ENCODE assay signal across 9 cellular contexts in the genomic region with DNA sequence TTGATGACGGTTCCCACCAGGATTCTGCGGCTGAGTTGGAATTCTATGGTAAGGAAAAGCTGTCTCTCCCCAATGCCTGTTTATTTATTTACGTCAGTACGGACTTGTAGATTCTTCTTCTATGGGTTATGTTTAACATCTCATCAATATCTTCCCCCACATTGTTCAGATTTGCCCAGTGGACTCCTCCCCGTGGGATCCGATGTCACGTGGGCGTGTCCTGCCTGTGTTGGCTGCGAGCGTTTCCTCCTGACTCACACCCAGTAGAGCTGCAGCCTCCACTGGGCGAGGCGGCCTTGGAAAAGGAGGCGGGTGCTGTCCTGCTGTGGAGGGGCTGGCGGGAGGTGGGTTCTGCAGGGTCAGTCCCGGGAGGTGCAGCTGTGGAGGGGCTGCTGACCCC. TPM values are rescaled to one million over a fixed set of nuclear protein-coding genes. Genes with fewer than 3 reads are reported as not detected.
DNase-seq lines count a peak whose midpoint lies in the region; ATAC-seq and TF ChIP-seq lines count a peak whose summit lies in the region.
"Had no signal": no experiment of that assay in that cellular context is flagged by ENCODE, and none has a peak within 500 bp of the region (broad histone marks: within the 10 kb centered on the region; RNA-seq: fewer than 3 reads in every experiment).

No MANE protein-coding gene starts in this region.

- H3K9me3 ChIP-seq in Peyer's patch (peaks cover 0 to 5% (median 0%) of the 10 kb centered on the region in 4 donors), osteoblast (ENCODE audit: low read depth, low read length) (no peaks in the 10 kb centered on the region)

- TF ChIP-seq CTCF in Peyer's patch (IDR thresholded peaks at IDR 0.05) (no peak), osteoblast (IDR thresholded peaks at IDR 0.05; ENCODE audit: extremely low read depth, low read depth, low read length) (no peak)

- H3K4me3 ChIP-seq in Peyer's patch (no peak overlapping the region), osteoblast (ENCODE audit: insufficient read depth, low read length) (no peak overlapping the region)

- no peaks in the 10 kb centered on the region for H3K4me1 ChIP-seq in Peyer's patch
- H3K4me1 ChIP-seq in osteoblast (ENCODE audit: insufficient read depth, low read length): peaks cover 4% of the 10 kb centered on the region

- H3K4me2 ChIP-seq in osteoblast (ENCODE audit: insufficient read depth, low read length): no peak overlapping the region

- no peak for TF ChIP-seq POLR2A in Peyer's patch (IDR thresholded peaks at IDR 0.05)

- H3K79me2 ChIP-seq in osteoblast (ENCODE audit: insufficient read depth, low read length): no peaks in the 10 kb centered on the region

- H3K27ac ChIP-seq in Peyer's patch (no peak overlapping the region), osteoblast (ENCODE audit: low read depth, low read length) (no peak overlapping the region)

- no peak for ATAC-seq in HG02970 (IDR thresholded peaks at IDR 0.05; ENCODE audit: low FRiP score, unreplicated experiment)

- H2AFZ ChIP-seq in osteoblast (ENCODE audit: low read length): no peak overlapping the region

- peak; percentile 30 to 54 (median 36) for DNase-seq in NCI-H1417 (lab: John Stamatoyannopoulos, UW)
- DNase-seq in NCI-H1417 treated with DMSO at 0.1 percent for 48 hours (lab: John Stamatoyannopoulos, UW): no peak
- peak in 2 of 3 donors; percentile 64 to 74 for DNase-seq in Peyer's patch
- DNase-seq in fibroblast of peridontal ligament (ENCODE audit: extremely low read depth): peak; percentile 14
- DNase-seq in osteoblast (ENCODE audit: insufficient read length, low spot score, missing footprints): peak; percentile 98
- DNase-seq in cerebellar cortex (ENCODE audit: low spot score): no peak
- DNase-seq in DMS53 treated with DMSO at 0.1 percent for 48 hours (lab: John Stamatoyannopoulos, UW; ENCODE audit: unreplicated experiment): no peak
- DNase-seq: NK-92 treated with Interleukin-12 subunit alpha and Interleukin-12 subunit beta, amount 100 ng/mL, for 24 hours had no signal

- H3K27me3 ChIP-seq in Peyer's patch (peaks cover 0 to 4% of the 10 kb centered on the region in 2 donors), osteoblast (ENCODE audit: insufficient read depth, low read length) (peaks cover 5% of the 10 kb centered on the region)

- H3K36me3 ChIP-seq in Peyer's patch (no peaks in the 10 kb centered on the region), osteoblast (ENCODE audit: insufficient read depth, low read length) (no peaks in the 10 kb centered on the region)

- no peaks in the 10 kb centered on the region for H4K20me1 ChIP-seq in osteoblast (ENCODE audit: insufficient read depth, low read length)

RNA-seq across cellular contexts. Expression of a gene that starts 46.8 kb away (rescaled TPM):
- total RNA-seq in Peyer's patch (10 to 100 TPM in 3 of 4 donors, 1 to 10 TPM in 1; 6.7 to 42.9 (median 28.5) TPM), osteoblast (under 0.01 TPM in 1 of 2 replicates, not detected in the other)

Comparison
In these comparisons a context has a peak if more than half of its experiments do, and no peak if none do; other contexts are left out.
1. DNase-seq: peak in NCI-H1417 (3 of 3), Peyer's patch (2 of 3), fibroblast of peridontal ligament (single experiment) and osteoblast (single experiment); none in NCI-H1417 treated with DMSO at 0.1 percent for 48 hours (single experiment), cerebellar cortex (single experiment) and DMS53 treated with DMSO at 0.1 percent for 48 hours (single experiment).